9 cellular contexts compared by ENCODE assay signal in genomic region chr14:106094654-106095189, GRCh38.
A peak's percentile ranks its signal among the peaks of the same experiment; 100 is the strongest.
DNase-seq lines count a peak whose midpoint lies in the region; ATAC-seq and TF ChIP-seq lines count a peak whose summit lies in the region.
"Had no signal": no experiment of that assay in that cellular context is flagged by ENCODE, and none has a peak within 500 bp of the region (broad histone marks: within the 10 kb centered on the region; RNA-seq: fewer than 3 reads in every experiment).

No MANE protein-coding gene starts in this region.

- TF ChIP-seq CTCF in prostate gland (IDR thresholded peaks at IDR 0.05) (no peak), suprapubic skin (IDR thresholded peaks at IDR 0.05) (no peak)

- ATAC-seq in GM18907 (IDR thresholded peaks at IDR 0.05; ENCODE audit: unreplicated experiment) (no peak), HG03342 (IDR thresholded peaks at IDR 0.05; ENCODE audit: unreplicated experiment) (no peak)

- H3K4me1 Mint-ChIP-seq in activated naive CD8-positive, alpha-beta T cell treated with anti-CD3 and anti-CD28 coated beads for 36 hours = no peaks in the 10 kb centered on the region

- H3K27me3 ChIP-seq in MG63 = no peaks in the 10 kb centered on the region
- no peaks in the 10 kb centered on the region for H3K27me3 ChIP-seq in prostate gland (replicated peaks; ENCODE audit: insufficient read depth)
- H3K27me3 ChIP-seq in suprapubic skin = no peaks in the 10 kb centered on the region
- H3K27me3 ChIP-seq: cardiac muscle cell had no signal

- TF ChIP-seq POLR2A in prostate gland (IDR thresholded peaks at IDR 0.05) = no peak
- TF ChIP-seq POLR2A in suprapubic skin (IDR thresholded peaks at IDR 0.05) = no peak

- H3K27ac ChIP-seq in prostate gland (no peak overlapping the region), suprapubic skin (no peak overlapping the region)
- H3K27ac ChIP-seq: cardiac muscle cell had no signal

- H3K27ac Mint-ChIP-seq in activated naive CD8-positive, alpha-beta T cell treated with anti-CD3 and anti-CD28 coated beads for 36 hours = no peak overlapping the region

- no peaks in the 10 kb centered on the region for H3K9me3 Mint-ChIP-seq in activated naive CD8-positive, alpha-beta T cell treated with anti-CD3 and anti-CD28 coated beads for 36 hours

- WGBS in prostate gland = no CpG with 5 or more reads among the region's 11 CpGs
- no CpG with 5 or more reads among the region's 11 CpGs for WGBS in suprapubic skin

- peaks cover 18% of the 10 kb centered on the region for H3K27me3 Mint-ChIP-seq in activated naive CD8-positive, alpha-beta T cell treated with anti-CD3 and anti-CD28 coated beads for 36 hours

- H3K4me3 Mint-ChIP-seq in activated naive CD8-positive, alpha-beta T cell treated with anti-CD3 and anti-CD28 coated beads for 36 hours = no peak overlapping the region

- H3K36me3 Mint-ChIP-seq in activated naive CD8-positive, alpha-beta T cell treated with anti-CD3 and anti-CD28 coated beads for 36 hours = no peaks in the 10 kb centered on the region

- H3K4me1 ChIP-seq in prostate gland (replicated peaks) = no peaks in the 10 kb centered on the region
- no peaks in the 10 kb centered on the region for H3K4me1 ChIP-seq in suprapubic skin

- no peak for TF ChIP-seq EP300 in suprapubic skin (IDR thresholded peaks at IDR 0.05)

- H3K36me3 ChIP-seq in MG63 (no peaks in the 10 kb centered on the region), prostate gland (no peaks in the 10 kb centered on the region), suprapubic skin (no peaks in the 10 kb centered on the region)
- H3K36me3 ChIP-seq: cardiac muscle cell had no signal

- H3K9me3 ChIP-seq in MG63 = no peaks in the 10 kb centered on the region
- H3K9me3 ChIP-seq in prostate gland = no peaks in the 10 kb centered on the region
- H3K9me3 ChIP-seq in suprapubic skin = no peaks in the 10 kb centered on the region

- in situ Hi-C loops in G401 (cut with HindIII; ENCODE audit: low sequenced_read_pairs) = no loop called here

- H3K4me3 ChIP-seq in MG63 (no peak overlapping the region), prostate gland (no peak overlapping the region), suprapubic skin (no peak overlapping the region)
- H3K4me3 ChIP-seq: cardiac muscle cell had no signal

- DNase-seq in G401 (ENCODE audit: low spot score) = peak; percentile 1
- peak; percentile 18 for DNase-seq in MG63
- DNase-seq in activated naive CD8-positive, alpha-beta T cell treated with anti-CD3 and anti-CD28 coated beads for 36 hours = peak; percentile 91
- DNase-seq in stimulated activated CD4-positive, alpha-beta T cell treated with anti-CD3 and anti-CD28 coated beads, Interleukin-15, amount 100 ng/mL, for 24 hours = peak; percentile 91
- no peak for DNase-seq in prostate gland (ENCODE audit: low spot score)
- no peak for DNase-seq in suprapubic skin (ENCODE audit: low spot score in 2 of 2)

- intact Hi-C loops in prostate gland (cut with DNase I) = no loop called here

Comparison
In these comparisons a context has a peak if more than half of its experiments do, and no peak if none do; other contexts are left out.
1. DNase-seq: peak in G401 (single experiment), MG63 (single experiment), activated naive CD8-positive, alpha-beta T cell treated with anti-CD3 and anti-CD28 coated beads for 36 hours (single experiment) and stimulated activated CD4-positive, alpha-beta T cell treated with anti-CD3 and anti-CD28 coated beads, Interleukin-15, amount 100 ng/mL, for 24 hours (single experiment); none in prostate gland (single experiment) and suprapubic skin (0 of 2).